Comparison of ENCODE assay signal across 33 cellular contexts in the genomic region with DNA sequence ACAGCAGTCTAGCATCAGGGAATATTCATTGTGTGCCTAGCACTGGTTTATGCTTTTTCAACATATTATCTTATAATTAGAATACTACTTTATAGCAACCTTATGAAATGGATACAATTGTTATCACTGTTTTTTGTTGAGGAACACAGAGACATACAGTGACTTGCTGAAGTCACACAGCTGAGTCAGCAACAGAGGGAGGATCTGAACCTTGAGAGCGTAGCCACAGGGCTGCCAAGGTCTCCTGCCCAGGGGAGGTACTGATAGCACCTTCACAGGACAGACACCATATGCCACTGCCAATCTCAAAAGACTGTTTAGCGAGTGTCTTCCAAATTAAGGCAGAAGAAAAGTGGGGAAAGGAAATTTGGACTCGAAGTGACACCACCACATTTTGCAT.
"Had no signal": no experiment of that assay in that cellular context is flagged by ENCODE, and none has a peak within 500 bp of the region (broad histone marks: within the 10 kb centered on the region; RNA-seq: fewer than 3 reads in every experiment).

No MANE protein-coding gene starts in this region.

- H3K27me3 Mint-ChIP-seq: activated B cell treated with CpG ODN at 0.5 μM for 24 hours; activated CD4-positive, alpha-beta memory T cell treated with anti-CD3 and anti-CD28 coated beads for 36 hours; activated CD4-positive, alpha-beta T cell treated with anti-CD3 and anti-CD28 coated beads, Interleukin-2, amount 10 ng/mL, durations not matched to agents 24 days and 14 days; activated naive CD8-positive, alpha-beta T cell treated with anti-CD3 and anti-CD28 coated beads, Interleukin-2, amount 10 ng/mL, durations not matched to agents 7 days and 5 days; activated T-cell treated with anti-CD3 and anti-CD28 coated beads, Interleukin-2, amount 50 U/mL, for 24 hours; central memory CD8-positive, alpha-beta T cell; dendritic cell treated with granulocyte-macrophage colony-stimulating factor and Interleukin-4, amounts not matched to agents 40 ng/mL and 50 ng/mL, for 4 days; T-helper 17 cell had no signal

- H3K27ac ChIP-seq: brain microvascular endothelial cell, coronary artery, dorsolateral prefrontal cortex, WERI-Rb-1 had no signal

- DNase-seq: activated B cell treated with CpG ODN at 0.5 μM for 24 hours; activated CD4-positive, alpha-beta memory T cell treated with anti-CD3 and anti-CD28 coated beads for 36 hours; activated CD4-positive, alpha-beta T cell treated with anti-CD3 and anti-CD28 coated beads, Interleukin-2, amount 10 ng/mL, durations not matched to agents 24 days and 14 days; activated CD8-positive, alpha-beta memory T cell treated with anti-CD3 and anti-CD28 coated beads, Interleukin-2, amount 50 U/mL, for 48 hours; activated CD8-positive, alpha-beta T cell treated with anti-CD3 and anti-CD28 coated beads, Interleukin-2, amount 10 ng/mL, durations not matched to agents 7 days and 5 days; activated gamma-delta T cell; activated naive CD4-positive, alpha-beta T cell; activated naive CD4-positive, alpha-beta T cell treated with anti-CD3 and anti-CD28 coated beads, Interleukin-2, amount 50 U/mL, for 16 hours; activated naive CD8-positive, alpha-beta T cell treated with anti-CD3 and anti-CD28 coated beads, Interleukin-2, amount 10 ng/mL, durations not matched to agents 7 days and 5 days; activated T-cell treated with anti-CD3 and anti-CD28 coated beads for 4 hours; activated T-cell treated with anti-CD3 and anti-CD28 coated beads, Interleukin-2, amount 50 U/mL, for 24 hours; activated T-cell treated with anti-CD3 and anti-CD28 coated beads, Interleukin-2, amount 50 U/mL, for 72 hours; amniotic stem cell; anterior cingulate cortex; brain microvascular endothelial cell; dorsolateral prefrontal cortex; effector memory CD4-positive, alpha-beta T cell; endodermal cell; foreskin fibroblast; head of caudate nucleus; T-helper 1 cell; T-helper 17 cell; T1000; WERI-Rb-1 had no signal

- H3K27ac Mint-ChIP-seq: activated B cell treated with CpG ODN at 0.5 μM for 24 hours; activated CD4-positive, alpha-beta memory T cell treated with anti-CD3 and anti-CD28 coated beads for 36 hours; activated CD4-positive, alpha-beta T cell treated with anti-CD3 and anti-CD28 coated beads, Interleukin-2, amount 10 ng/mL, durations not matched to agents 24 days and 14 days; activated naive CD8-positive, alpha-beta T cell treated with anti-CD3 and anti-CD28 coated beads, Interleukin-2, amount 10 ng/mL, durations not matched to agents 7 days and 5 days; activated T-cell treated with anti-CD3 and anti-CD28 coated beads, Interleukin-2, amount 50 U/mL, for 24 hours; activated T-cell treated with anti-CD3 and anti-CD28 coated beads, Interleukin-2, amount 50 U/mL, for 72 hours; dendritic cell treated with granulocyte-macrophage colony-stimulating factor and Interleukin-4, amounts not matched to agents 40 ng/mL and 50 ng/mL, for 4 days; endodermal cell; T-helper 17 cell; T-helper 2 cell treated with Interferon-gamma antibody and Interleukin-4, amounts not matched to agents 5 μg/mL and 100 μg/mL, for 36 hours had no signal

- H3K9me3 Mint-ChIP-seq: activated B cell treated with CpG ODN at 0.5 μM for 24 hours; activated CD4-positive, alpha-beta memory T cell treated with anti-CD3 and anti-CD28 coated beads for 36 hours; activated CD4-positive, alpha-beta T cell treated with anti-CD3 and anti-CD28 coated beads, Interleukin-2, amount 10 ng/mL, durations not matched to agents 24 days and 14 days; activated naive CD8-positive, alpha-beta T cell treated with anti-CD3 and anti-CD28 coated beads, Interleukin-2, amount 10 ng/mL, durations not matched to agents 7 days and 5 days; activated T-cell treated with anti-CD3 and anti-CD28 coated beads, Interleukin-2, amount 50 U/mL, for 24 hours; activated T-cell treated with anti-CD3 and anti-CD28 coated beads, Interleukin-2, amount 50 U/mL, for 72 hours; central memory CD8-positive, alpha-beta T cell; dendritic cell treated with granulocyte-macrophage colony-stimulating factor and Interleukin-4, amounts not matched to agents 40 ng/mL and 50 ng/mL, for 4 days; endodermal cell; T-helper 2 cell treated with Interferon-gamma antibody and Interleukin-4, amounts not matched to agents 5 μg/mL and 100 μg/mL, for 36 hours had no signal

- ATAC-seq: activated CD4-positive, CD25-positive, alpha-beta regulatory T cell treated with anti-CD3 and anti-CD28 coated beads, Interleukin-2, amount 50 U/mL, for 24 hours; activated CD8-positive, alpha-beta T cell treated with anti-CD3 and anti-CD28 coated beads, Interleukin-2, amount 10 ng/mL, durations not matched to agents 7 days and 5 days; activated T-cell treated with anti-CD3 and anti-CD28 coated beads, Interleukin-2, amount 50 U/mL, for 72 hours; esophagus mucosa; T-helper 17 cell had no signal

- H3K4me1 Mint-ChIP-seq: activated B cell treated with CpG ODN at 0.5 μM for 24 hours; activated CD4-positive, alpha-beta T cell treated with anti-CD3 and anti-CD28 coated beads, Interleukin-2, amount 10 ng/mL, durations not matched to agents 24 days and 14 days; endodermal cell had no signal

- H3K4me3 Mint-ChIP-seq: activated B cell treated with CpG ODN at 0.5 μM for 24 hours; activated CD4-positive, alpha-beta memory T cell treated with anti-CD3 and anti-CD28 coated beads for 36 hours; activated CD4-positive, alpha-beta T cell treated with anti-CD3 and anti-CD28 coated beads, Interleukin-2, amount 10 ng/mL, durations not matched to agents 24 days and 14 days; activated CD8-positive, alpha-beta T cell treated with anti-CD3 and anti-CD28 coated beads, Interleukin-2, amount 10 ng/mL, durations not matched to agents 7 days and 5 days; activated naive CD8-positive, alpha-beta T cell treated with anti-CD3 and anti-CD28 coated beads, Interleukin-2, amount 10 ng/mL, durations not matched to agents 7 days and 5 days; activated T-cell treated with anti-CD3 and anti-CD28 coated beads, Interleukin-2, amount 50 U/mL, for 24 hours; activated T-cell treated with anti-CD3 and anti-CD28 coated beads, Interleukin-2, amount 50 U/mL, for 72 hours; central memory CD8-positive, alpha-beta T cell; dendritic cell treated with granulocyte-macrophage colony-stimulating factor and Interleukin-4, amounts not matched to agents 40 ng/mL and 50 ng/mL, for 4 days; endodermal cell; T-helper 17 cell; T-helper 2 cell treated with Interferon-gamma antibody and Interleukin-4, amounts not matched to agents 5 μg/mL and 100 μg/mL, for 36 hours had no signal

- FAIRE-seq: astrocyte, bronchial epithelial cell, frontal cortex had no signal

- H3K4me3 ChIP-seq: coronary artery, dorsolateral prefrontal cortex had no signal
